8 cellular contexts compared by ENCODE assay signal in genomic region chr5:177403826-177404640, GRCh38. TPM values are rescaled to one million over a fixed set of nuclear protein-coding genes. Genes with fewer than 3 reads are reported as not detected.
DNase-seq lines count a peak whose midpoint lies in the region; ATAC-seq and TF ChIP-seq lines count a peak whose summit lies in the region.

No MANE protein-coding gene starts in this region.

- no peaks in the 10 kb centered on the region for H3K9me3 ChIP-seq in BE2C
- H3K9me3 ChIP-seq in ectodermal cell (ENCODE audit: control insufficient read depth, low read length) = no peaks in the 10 kb centered on the region

- peaks cover 8% of the 10 kb centered on the region for H3K4me1 ChIP-seq in BE2C
- H3K4me1 ChIP-seq in ectodermal cell (ENCODE audit: control insufficient read depth, insufficient read depth, low read length) = peaks cover 16% of the 10 kb centered on the region

- WGBS in ectodermal cell, 2 experiments = 2% methylated on average over 89 of the region's 89 CpGs

- peak; percentile 92 for DNase-seq in BE2C
- peak; percentile 55 to 80 for DNase-seq in NCI-H526 (lab: John Stamatoyannopoulos, UW)
- peak; percentile 81 to 84 for DNase-seq in activated CD4-positive, alpha-beta T cell treated with anti-CD3 and anti-CD28 coated beads, Interleukin-2, amount 50 U/mL, for 4 hours
- peak; percentile 84 to 90 for DNase-seq in lung microvascular endothelial cell (ENCODE audit: low read depth in 2 of 2)
- DNase-seq in stimulated activated CD4-positive, alpha-beta T cell treated with anti-CD3 and anti-CD28 coated beads, TNF-alpha, amount 100 ng/mL, for 4 hours (ENCODE audit: low read depth in 3 of 3) = peak; percentile 68 to 80 (median 72)

- no peak overlapping the region for H3K27ac ChIP-seq in ectodermal cell (ENCODE audit: insufficient read depth, low read depth, low read length, poor library complexity, severe bottlenecking)

- peak; percentile 78 for ATAC-seq in GM19023 (IDR thresholded peaks at IDR 0.05; ENCODE audit: unreplicated experiment)
- ATAC-seq in HG03139 (IDR thresholded peaks at IDR 0.05; ENCODE audit: unreplicated experiment) = peak; percentile 61

- H3K36me3 ChIP-seq in BE2C = no peaks in the 10 kb centered on the region
- no peaks in the 10 kb centered on the region for H3K36me3 ChIP-seq in ectodermal cell (ENCODE audit: control insufficient read depth, insufficient read depth, low read length)

- H3K27me3 ChIP-seq in BE2C = no peaks in the 10 kb centered on the region
- H3K27me3 ChIP-seq in ectodermal cell (ENCODE audit: control insufficient read depth, insufficient read depth, low read length, poor library complexity, severe bottlenecking) = peaks cover 98% of the 10 kb centered on the region

- H3K4me3 ChIP-seq in BE2C (ENCODE audit: low read depth, low read length) (peak overlapping the region; percentile 66), ectodermal cell (ENCODE audit: insufficient read depth, low read depth, low read length) (peak overlapping the region; percentile 31)

- peak; percentile 75 for TF ChIP-seq CTCF in BE2C (IDR thresholded peaks at IDR 0.05; ENCODE audit: low read depth, low read length)

RNA-seq across cellular contexts. Expression of gene PFN3, which starts 3.6 kb away (rescaled TPM):
- polyA plus RNA-seq in BE2C (2012; ENCODE audit: insufficient read depth, insufficient read length, low read depth) = not detected
- polyA plus RNA-seq in ectodermal cell (2013, experiment 1 of 4) = not detected
- not detected for polyA plus RNA-seq in ectodermal cell (2013, experiment 2 of 4)
- not detected for polyA plus RNA-seq in ectodermal cell (2013, experiment 3 of 4)
- not detected for polyA plus RNA-seq in ectodermal cell (2013, experiment 4 of 4)
- not detected in 2 replicates for total RNA-seq in lung microvascular endothelial cell

RNA-seq across cellular contexts. Expression of gene F12, which starts 5.3 kb away (rescaled TPM):
- polyA plus RNA-seq in BE2C (2012; ENCODE audit: insufficient read depth, insufficient read length, low read depth) = 68.2 TPM
- polyA plus RNA-seq in ectodermal cell (2013, experiment 1 of 4) = 0.78 TPM
- polyA plus RNA-seq in ectodermal cell (2013, experiment 2 of 4) = 0.41 TPM
- polyA plus RNA-seq in ectodermal cell (2013, experiment 3 of 4) = 0.43 TPM
- 1.0 TPM for polyA plus RNA-seq in ectodermal cell (2013, experiment 4 of 4)
- 0.40 and 0.44 TPM in 2 replicates for total RNA-seq in lung microvascular endothelial cell

RNA-seq across cellular contexts. Expression of gene SLC34A1, which starts 19.8 kb away (rescaled TPM):
- not detected for polyA plus RNA-seq in BE2C (2012; ENCODE audit: insufficient read depth, insufficient read length, low read depth)
- polyA plus RNA-seq in ectodermal cell (2013, experiment 1 of 4) = not detected
- not detected for polyA plus RNA-seq in ectodermal cell (2013, experiment 2 of 4)
- polyA plus RNA-seq in ectodermal cell (2013, experiment 3 of 4) = not detected
- not detected for polyA plus RNA-seq in ectodermal cell (2013, experiment 4 of 4)
- not detected in 2 replicates for total RNA-seq in lung microvascular endothelial cell

RNA-seq across cellular contexts. Expression of gene GRK6, which starts 22.4 kb away (rescaled TPM):
- 58.6 TPM for polyA plus RNA-seq in BE2C (2012; ENCODE audit: insufficient read depth, insufficient read length, low read depth)
- polyA plus RNA-seq in ectodermal cell (2013, experiment 1 of 4) = 34.2 TPM
- 34.6 TPM for polyA plus RNA-seq in ectodermal cell (2013, experiment 2 of 4)
- 25.3 TPM for polyA plus RNA-seq in ectodermal cell (2013, experiment 3 of 4)
- 27.2 TPM for polyA plus RNA-seq in ectodermal cell (2013, experiment 4 of 4)
- total RNA-seq in lung microvascular endothelial cell = 11.3 and 14.7 TPM in 2 replicates

RNA-seq across cellular contexts. Expression of gene PRR7, which starts 42.6 kb away (rescaled TPM):
- 84.9 TPM for polyA plus RNA-seq in BE2C (2012; ENCODE audit: insufficient read depth, insufficient read length, low read depth)
- 16.6 TPM for polyA plus RNA-seq in ectodermal cell (2013, experiment 1 of 4)
- 13.0 TPM for polyA plus RNA-seq in ectodermal cell (2013, experiment 2 of 4)
- 13.3 TPM for polyA plus RNA-seq in ectodermal cell (2013, experiment 3 of 4)
- polyA plus RNA-seq in ectodermal cell (2013, experiment 4 of 4) = 16.5 TPM
- total RNA-seq in lung microvascular endothelial cell = 1.2 and 2.2 TPM in 2 replicates
